In genomic region chr9:10661994-10662393, GRCh38 we compare ENCODE assay signal across 40 cellular contexts. TPM values are rescaled to one million over a fixed set of nuclear protein-coding genes. Genes with fewer than 3 reads are reported as not detected.
"Had no signal": no experiment of that assay in that cellular context is flagged by ENCODE, and none has a peak within 500 bp of the region (broad histone marks: within the 10 kb centered on the region; RNA-seq: fewer than 3 reads in every experiment).

No MANE protein-coding gene starts in this region.

- H3K27ac ChIP-seq: adrenal gland, body of pancreas, breast epithelium, PC-9, RWPE1, VCaP had no signal

- H3K36me3 ChIP-seq: adrenal gland, breast epithelium, MG63 had no signal

- H2AFZ ChIP-seq: PC-9 had no signal

- H3K4me1 ChIP-seq: adrenal gland, body of pancreas, breast epithelium had no signal

- H3K9me3 ChIP-seq: adrenal gland, body of pancreas, breast epithelium, MG63 had no signal

- H3K27me3 ChIP-seq: adrenal gland, body of pancreas, breast epithelium had no signal

- H3K4me3 ChIP-seq: adrenal gland, body of pancreas, breast epithelium, MG63, PC-9 had no signal

- DNase-seq: activated B cell treated with CpG ODN at 0.5 μM for 24 hours; activated CD4-positive, alpha-beta memory T cell treated with anti-CD3 and anti-CD28 coated beads for 36 hours; activated CD4-positive, alpha-beta T cell treated with anti-CD3 and anti-CD28 coated beads for 4 hours; activated CD4-positive, alpha-beta T cell treated with anti-CD3 and anti-CD28 coated beads, Interleukin-2, amount 50 U/mL, for 1 hour; activated CD4-positive, CD25-positive, alpha-beta regulatory T cell treated with anti-CD3 and anti-CD28 coated beads, Interleukin-2, amount 50 U/mL, for 72 hours; activated CD8-positive, alpha-beta memory T cell treated with anti-CD3 and anti-CD28 coated beads, Interleukin-2, amount 50 U/mL, for 4 hours; activated gamma-delta T cell treated with Interleukin-2 at 50 U/mL for 16 hours; activated naive CD4-positive, alpha-beta T cell treated with anti-CD3 and anti-CD28 coated beads for 36 hours; activated T-cell treated with anti-CD3 and anti-CD28 coated beads for 4 hours; activated T-cell treated with anti-CD3 and anti-CD28 coated beads, Interleukin-2, amount 50 U/mL, for 4 hours; adrenal gland; body of pancreas; caudate nucleus; cerebellar nuclear complex; Kasumi-1; KG1; MG63; NCI-H1048; NCI-H1417; NCI-H146; NCI-H187; NCI-H2029 treated with DMSO at 0.1 percent for 48 hours; NCI-H2107; NCI-H226; NCI-H446 treated with DMSO at 0.1 percent for 48 hours; NCI-H526; NCI-H82; NK-92 treated with Interleukin-12 subunit alpha and Interleukin-12 subunit beta, amount 100 ng/mL, for 24 hours; PC-9; SIG-M5; SW 1271; T-helper 1 cell; T-helper 2 cell; T-helper 9 cell had no signal

- ATAC-seq: activated naive CD4-positive, alpha-beta T cell treated with anti-CD3 and anti-CD28 coated beads, Interleukin-2, amount 50 U/mL, for 72 hours; activated T-cell treated with anti-CD3 and anti-CD28 coated beads, Interleukin-2, amount 50 U/mL, for 4 hours; body of pancreas; Right ventricle myocardium inferior; SK-N-SH treated with all-trans-retinoic acid at 6 μM for 48 hours had no signal

- H3K4me2 ChIP-seq: PC-9 had no signal

RNA-seq across cellular contexts. Expression of gene PTPRD, which starts 49.2 kb away (rescaled TPM):
- total RNA-seq: activated naive CD4-positive, alpha-beta T cell treated with anti-CD3 and anti-CD28 coated beads for 36 hours; activated naive CD4-positive, alpha-beta T cell treated with anti-CD3 and anti-CD28 coated beads, Interleukin-2, amount 50 U/mL, for 72 hours; PC-9 had no signal
